8 cellular contexts compared by ENCODE assay signal in the genomic region with DNA sequence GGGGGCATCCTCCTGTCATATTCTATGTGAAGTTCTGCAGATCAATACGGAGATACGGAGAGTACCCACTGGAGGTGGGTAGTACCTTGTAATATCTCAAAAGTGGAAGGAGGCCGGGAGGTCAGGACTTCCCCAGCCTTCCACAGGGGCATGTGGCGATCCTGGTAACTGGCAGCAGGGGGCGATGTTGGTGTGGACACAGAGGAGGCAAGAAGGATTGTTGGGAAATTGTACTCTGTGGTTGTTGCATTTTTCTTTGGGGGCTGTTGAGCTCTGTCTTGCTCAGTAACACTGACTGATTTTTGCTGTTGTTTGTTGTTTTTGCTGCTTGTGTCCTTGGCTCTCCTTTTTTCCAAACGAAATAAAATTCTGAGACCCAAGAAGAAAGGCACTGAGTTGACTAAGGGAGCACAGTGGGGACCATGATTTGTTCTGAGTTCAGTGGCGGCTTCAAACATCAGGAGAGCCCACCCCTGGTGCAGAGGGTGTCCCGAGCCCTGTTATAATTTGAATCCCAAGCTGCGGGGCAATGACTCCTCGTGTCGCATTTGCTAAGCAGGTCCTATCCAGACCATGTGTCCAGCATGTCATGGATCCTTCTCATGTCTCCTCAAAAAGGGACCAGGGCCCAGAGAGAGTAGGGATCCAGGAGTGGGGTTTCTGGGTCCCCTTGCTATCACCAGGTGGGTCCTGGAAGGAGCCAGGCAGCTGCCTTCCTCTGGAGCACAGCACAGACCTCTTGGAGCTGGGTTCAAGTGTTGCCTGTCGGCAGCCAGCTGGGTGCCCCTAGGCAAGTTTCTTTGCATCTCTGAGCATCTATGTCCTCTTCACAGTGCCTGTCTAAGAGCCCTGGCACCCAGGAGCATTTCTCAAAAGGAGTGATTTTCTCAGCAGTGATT. TPM values are rescaled to one million over a fixed set of nuclear protein-coding genes. Genes with fewer than 3 reads are reported as not detected.
DNase-seq lines count a peak whose midpoint lies in the region; ATAC-seq and TF ChIP-seq lines count a peak whose summit lies in the region.

No MANE protein-coding gene starts in this region.

- POLR2A ChIA-PET in HCT116 (lab: Charles Lee) = no interaction called here

- H3K9me3 ChIP-seq in HCT116 (ENCODE audit: control insufficient read depth in 1 of 2, insufficient read depth in 1 of 2, low read depth in 1 of 2, low read length in 2 of 2) = no peaks in the 10 kb centered on the region
- no peaks in the 10 kb centered on the region for H3K9me3 ChIP-seq in mammary epithelial cell (replicated peaks; ENCODE audit: insufficient read depth, low read length)

- no TSS peak for BruUV-seq in HCT116 (replicated peaks; lab: Mats Ljungman, UMichigan)
- BruUV-seq in mammary epithelial cell (replicated peaks; lab: Mats Ljungman, UMichigan) = no TSS peak

- 47% methylated on average over 11 of the region's 12 CpGs for WGBS in mammary epithelial cell (ENCODE audit: low coverage, missing lambda C conversion rate)

- H4K20me1 ChIP-seq in HCT116 (ENCODE audit: insufficient read depth) = no peaks in the 10 kb centered on the region
- H4K20me1 ChIP-seq in mammary epithelial cell (ENCODE audit: insufficient read depth, low read length) = no peaks in the 10 kb centered on the region

- H3K27me3 ChIP-seq in HCT116 (ENCODE audit: insufficient read depth, low read length) (no peaks in the 10 kb centered on the region), mammary epithelial cell (ENCODE audit: insufficient read depth, low read length) (no peaks in the 10 kb centered on the region)

- peak overlapping the region; percentile 29 for H2AFZ ChIP-seq in HCT116 (ENCODE audit: low read depth, low read length, poor library complexity, severe bottlenecking)
- no peak overlapping the region for H2AFZ ChIP-seq in mammary epithelial cell (ENCODE audit: low read depth, low read length)

- no peaks in the 10 kb centered on the region for H3K9me2 ChIP-seq in HCT116 (ENCODE audit: insufficient read depth)

- peak; percentile 92 for TF ChIP-seq RAD21 in HCT116 (IDR thresholded peaks at IDR 0.05; ENCODE audit: low read depth)

- H3K4me3 ChIP-seq in HCT116 (replicated peaks in 1 of 2; ENCODE audit: low read depth in 1 of 2, low read length in 2 of 2) = no peak overlapping the region
- H3K4me3 ChIP-seq in mammary epithelial cell (replicated peaks in 1 of 3; ENCODE audit: insufficient read depth in 1 of 3, low read depth in 2 of 3, low read length in 3 of 3) = no peak overlapping the region

- H3K36me3 ChIP-seq in HCT116 (ENCODE audit: control insufficient read depth in 1 of 2, insufficient read depth in 2 of 2, low read length in 2 of 2) (no peaks in the 10 kb centered on the region), mammary epithelial cell (ENCODE audit: insufficient read depth, low read length) (no peaks in the 10 kb centered on the region)

- H3K4me2 ChIP-seq in HCT116 (ENCODE audit: low read length) (no peak overlapping the region), mammary epithelial cell (ENCODE audit: insufficient read depth, low read depth, low read length) (no peak overlapping the region)

- CTCF ChIA-PET in HCT116 (lab: Charles Lee) = interaction anchor here (0.7 to 1.6 kb wide), 10 partner anchors 9 to 230 kb away, joined by 3 to 8 read pairs (median 4); no protein-coding TSS in a partner anchor
- CTCF ChIA-PET in mammary epithelial cell (lab: Charles Lee; ENCODE audit: low non-redundant PET) = interaction anchor here (0.6 to 1.0 kb wide), 2 partner anchors 32 to 252 kb away, joined by 3 to 6 read pairs; no protein-coding TSS in a partner anchor

- dilution Hi-C loops in mammary epithelial cell (cut with HindIII; ENCODE audit: low sequenced_read_pairs) = no loop called here

- H3K9ac ChIP-seq in HCT116 (ENCODE audit: low read length) = no peak overlapping the region
- H3K9ac ChIP-seq in mammary epithelial cell (ENCODE audit: insufficient read depth, low read length) = no peak overlapping the region

- intact Hi-C loops in HCT116 (cut with micrococcal nuclease) (loop anchor here (1.0 to 5.0 kb wide), 3 partner anchors 66 to 229 kb away; no protein-coding TSS in a partner anchor), mammary epithelial cell (cut with micrococcal nuclease) (loop anchor here (1.0 kb wide), 4 partner anchors 65 to 229 kb away; no protein-coding TSS in a partner anchor)

- peak; percentile 19 for DNase-seq in GF-D8 (lab: John Stamatoyannopoulos, UW)
- DNase-seq in HCT116 (ENCODE audit: low read depth, low spot score) = peak; percentile 51
- peak; percentile 16 for DNase-seq in NCI-H2107 (lab: John Stamatoyannopoulos, UW)
- peak; percentile 47 for DNase-seq in mammary epithelial cell
- DNase-seq in left lobe of liver (ENCODE audit: low spot score) = peak; percentile 75
- DNase-seq in stimulated activated CD8-positive, alpha-beta memory T cell treated with anti-CD3 and anti-CD28 coated beads, Interleukin-12 subunit alpha, Interleukin-12 subunit beta, amount 100 ng/mL, for 1 hour (ENCODE audit: low read depth) = peak; percentile 37
- no peak for DNase-seq in 8988T

- no peak for TF ChIP-seq POLR2A in HCT116 (IDR thresholded peaks at IDR 0.05; ENCODE audit: borderline replicate concordance, extremely low read depth, insufficient read depth, insufficient read length)

- TF ChIP-seq CTCF in HCT116 (IDR thresholded peaks at IDR 0.05 in 2 of 3, conservative IDR thresholded peaks at IDR 0.05 in 1 of 3; ENCODE audit: borderline replicate concordance in 1 of 3, insufficient read depth in 1 of 3, low read depth in 2 of 3, low read length in 2 of 3) (peak; percentile 88 to 92 (median 92); a peak in 5 of 6 replicates), VCaP (conservative IDR thresholded peaks at IDR 0.05) (peak; percentile 82), mammary epithelial cell (conservative IDR thresholded peaks at IDR 0.05 in 1 of 2, IDR thresholded peaks at IDR 0.05 in 1 of 2; ENCODE audit: extremely low read depth in 1 of 2, insufficient read depth in 1 of 2, low read depth in 1 of 2, low read length in 2 of 2) (peak; percentile 92 to 93)

- in situ Hi-C loops in mammary epithelial cell (cut with MboI; ENCODE audit: low sequenced_read_pairs in 2 of 2) = loop anchor here (5.0 to 25.0 kb wide), 3 partner anchors 162 to 909 kb away; no protein-coding TSS in a partner anchor

- RAD21 ChIA-PET in HCT116 (lab: Charles Lee; ENCODE audit: low non-redundant PET in 1 of 2, low total read pairs in 2 of 2, uncharacterized antibody in 2 of 2, unreplicated experiment in 2 of 2) = interaction anchor here in 1 of 2 experiments (1.3 kb wide), 1 partner anchor 163 kb away, joined by 3 read pairs; no protein-coding TSS in a partner anchor

- no peaks in the 10 kb centered on the region for H3K79me2 ChIP-seq in HCT116 (ENCODE audit: insufficient read depth, low read length)
- H3K79me2 ChIP-seq in mammary epithelial cell (ENCODE audit: insufficient read depth, low read length) = no peaks in the 10 kb centered on the region

- H3K27ac ChIP-seq in HCT116 (ENCODE audit: low read depth, low read length) (no peak overlapping the region), VCaP (no peak overlapping the region), mammary epithelial cell (ENCODE audit: insufficient read depth, low read depth, low read length) (no peak overlapping the region)

- H3K4me1 ChIP-seq in HCT116 (ENCODE audit: control insufficient read depth in 1 of 2, insufficient read depth in 2 of 2, low read length in 2 of 2) (peaks cover 0 to 4% of the 10 kb centered on the region in 2 experiments; a peak in 1 of 4 replicates), mammary epithelial cell (ENCODE audit: insufficient read depth, low read length) (no peaks in the 10 kb centered on the region)

- ATAC-seq in HCT116 (peak; percentile 86), left lobe of liver (peak; percentile 92)

TF ChIP-seq in HCT116, 20 proteins besides CTCF, POLR2A, EP300 and RAD21:
- no peak for TF ChIP-seq SP1 (IDR thresholded peaks at IDR 0.05; ENCODE audit: low read depth)
- no peak for TF ChIP-seq POLR2AphosphoS5 (IDR thresholded peaks at IDR 0.05; ENCODE audit: low read depth, low read length)
- TF ChIP-seq YY1 (IDR thresholded peaks at IDR 0.05; ENCODE audit: extremely low read depth, insufficient replicate concordance, low read depth, low read length) = peak; percentile 9
- TF ChIP-seq, protein P1, sequence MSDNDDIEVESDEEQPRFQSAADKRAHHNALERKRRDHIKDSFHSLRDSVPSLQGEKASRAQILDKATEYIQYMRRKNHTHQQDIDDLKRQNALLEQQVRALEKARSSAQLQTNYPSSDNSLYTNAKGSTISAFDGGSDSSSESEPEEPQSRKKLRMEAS (IDR thresholded peaks at IDR 0.05) = no peak; the same call in 1 of the 2 replicates
- TF ChIP-seq ELF1 (IDR thresholded peaks at IDR 0.05; ENCODE audit: borderline replicate concordance, low read depth) = no peak
- no peak for TF ChIP-seq TCF7L2 (IDR thresholded peaks at IDR 0.05; ENCODE audit: borderline replicate concordance, extremely low read depth, insufficient read depth, insufficient read length)

RNA-seq across cellular contexts. Expression of gene LHX4, which starts 22.8 kb away (rescaled TPM):
- total RNA-seq in HCT116 (2021; ENCODE audit: unreplicated experiment) (0.44 TPM), mammary epithelial cell (not detected), left lobe of liver (0.10 TPM)
- 0.31 TPM in 2 replicates for polyA plus RNA-seq in HCT116 (2012)
- polyA plus RNA-seq in mammary epithelial cell = not detected
- polyA minus RNA-seq in mammary epithelial cell = 0.16 TPM
